24 cellular contexts compared by ENCODE assay signal in the genomic region with DNA sequence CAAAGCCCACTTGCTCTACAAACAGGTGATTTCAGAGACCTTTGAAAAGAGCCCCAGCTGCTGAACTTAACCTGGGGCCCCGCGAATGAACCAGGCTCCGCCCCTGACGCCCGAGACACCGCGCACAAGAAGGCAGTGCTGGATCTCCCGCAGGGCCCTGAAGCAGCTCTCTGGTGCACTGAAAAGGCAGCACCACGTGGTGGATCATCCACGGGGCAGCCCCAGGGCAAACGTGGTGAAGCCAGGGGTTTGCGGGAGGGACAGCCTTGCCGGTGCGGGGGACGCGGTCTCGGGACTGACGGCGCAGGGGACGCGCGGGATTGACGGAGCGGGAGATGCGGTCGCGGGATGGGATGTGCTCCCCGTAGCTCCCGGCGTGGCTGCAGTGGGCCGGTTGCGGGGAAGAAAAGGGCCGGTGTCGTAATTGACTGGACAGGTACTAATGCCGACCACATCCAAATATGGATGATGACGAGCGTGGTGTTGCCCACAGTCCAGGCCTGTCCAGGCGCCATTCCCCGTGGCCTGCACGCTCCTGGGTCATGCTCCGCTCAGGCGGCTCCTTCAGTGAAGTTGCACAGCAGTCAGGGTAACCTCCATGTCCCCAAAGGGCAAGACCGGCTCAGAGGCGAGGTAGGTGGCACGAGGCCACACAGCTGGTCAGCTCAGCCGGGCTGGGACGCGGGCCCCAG.
DNase-seq lines count a peak whose midpoint lies in the region; ATAC-seq, FAIRE-seq and TF ChIP-seq lines count a peak whose summit lies in the region.
"Had no signal": no experiment of that assay in that cellular context is flagged by ENCODE, and none has a peak within 500 bp of the region (broad histone marks: within the 10 kb centered on the region; RNA-seq: fewer than 3 reads in every experiment).

No MANE protein-coding gene starts in this region.

- no peak overlapping the region for H2BK20ac ChIP-seq in IMR-90 (ENCODE audit: low read depth, low read length)

- TF ChIP-seq CTCF in IMR-90 (conservative IDR thresholded peaks at IDR 0.05; ENCODE audit: low read depth, low read length): no peak
- TF ChIP-seq CTCF in kidney (IDR thresholded peaks at IDR 0.05; ENCODE audit: borderline replicate concordance, extremely low read depth, insufficient read depth): no peak
- TF ChIP-seq CTCF in testis (IDR thresholded peaks at IDR 0.05): no peak
- TF ChIP-seq CTCF in GM10266 (IDR thresholded peaks at IDR 0.05; ENCODE audit: control insufficient read depth, insufficient read depth, low read depth, missing control alignments): no peak
- no peak for TF ChIP-seq CTCF in esophagus squamous epithelium (IDR thresholded peaks at IDR 0.05)

- dilution Hi-C loops in IMR-90 (cut with HindIII; ENCODE audit: low sequenced_read_pairs, unreplicated experiment): no loop called here

- no peak overlapping the region for H3K4me3 ChIP-seq in H7 (ENCODE audit: insufficient read depth, low read depth, low read length)
- H3K4me3 ChIP-seq in IMR-90 (ENCODE audit: insufficient read depth, low read depth, low read length): no peak overlapping the region
- no peak overlapping the region for H3K4me3 ChIP-seq in kidney (ENCODE audit: low read length in 2 of 2)
- H3K4me3 ChIP-seq in testis: peak overlapping the region; percentile 12 to 24
- no peak overlapping the region for H3K4me3 ChIP-seq in small intestine (ENCODE audit: low read depth in 1 of 2, low read length in 2 of 2)
- H3K4me3 ChIP-seq in esophagus squamous epithelium: no peak overlapping the region

- no peak overlapping the region for H3K56ac ChIP-seq in IMR-90 (ENCODE audit: extremely low read depth, insufficient read depth, low read length)

- no peaks in the 10 kb centered on the region for H3K9me1 ChIP-seq in IMR-90 (ENCODE audit: insufficient read depth, low read length)

- no peaks in the 10 kb centered on the region for H3K36me3 ChIP-seq in H7 (replicated peaks; ENCODE audit: control insufficient read depth, insufficient read depth, low read length)
- H3K36me3 ChIP-seq in IMR-90 (ENCODE audit: control insufficient read depth, insufficient read depth, low read length): no peaks in the 10 kb centered on the region
- no peaks in the 10 kb centered on the region for H3K36me3 ChIP-seq in kidney (ENCODE audit: control insufficient read depth in 1 of 2, insufficient read depth in 2 of 2, low read length in 2 of 2)
- H3K36me3 ChIP-seq in testis (ENCODE audit: low read depth, missing control alignments): no peaks in the 10 kb centered on the region
- no peaks in the 10 kb centered on the region for H3K36me3 ChIP-seq in small intestine (ENCODE audit: control insufficient read depth in 2 of 2, insufficient read depth in 2 of 2, low read length in 2 of 2)
- no peaks in the 10 kb centered on the region for H3K36me3 ChIP-seq in esophagus squamous epithelium

- H3K4me1 ChIP-seq in IMR-90 (ENCODE audit: control insufficient read depth, insufficient read depth, low read length): no peaks in the 10 kb centered on the region
- no peaks in the 10 kb centered on the region for H3K4me1 ChIP-seq in kidney (ENCODE audit: control insufficient read depth in 1 of 2, insufficient read depth in 1 of 2, low read depth in 1 of 2, low read length in 2 of 2)
- no peaks in the 10 kb centered on the region for H3K4me1 ChIP-seq in testis
- H3K4me1 ChIP-seq in small intestine (ENCODE audit: control insufficient read depth in 2 of 2, insufficient read depth in 1 of 2, low read depth in 1 of 2, low read length in 1 of 2): no peaks in the 10 kb centered on the region
- no peaks in the 10 kb centered on the region for H3K4me1 ChIP-seq in esophagus squamous epithelium

- FAIRE-seq in kidney (lab: Jason Lieb, UNC): no peak
- no peak for FAIRE-seq in small intestine (lab: Jason Lieb, UNC)
- FAIRE-seq: GM12892 had no signal

- peak overlapping the region; percentile 16 for H2AK9ac ChIP-seq in IMR-90 (replicated peaks; ENCODE audit: low read depth, low read length, poor library complexity)

- H3K4me2 ChIP-seq in IMR-90 (ENCODE audit: low read depth, low read length): no peak overlapping the region

- WGBS in IMR-90 (ENCODE audit: extremely low coverage in 2 of 2, insufficient read length in 1 of 2), 2 experiments: 80% methylated on average over 36 of the region's 48 CpGs; no CpG with 5 or more reads in 1 of the 2 experiments
- 64 to 79% methylated on average over 47 to 48 of the region's 48 CpGs for WGBS in testis, 2 donors
- 85 to 92% (median 85%) methylated on average over 48 of the region's 48 CpGs for whole genome bisulfite sequencing in small intestine, 3 donors
- 86 to 93% methylated on average over 10 to 31 of the region's 48 CpGs for WGBS in esophagus squamous epithelium, 2 donors

- TF ChIP-seq POLR2A in IMR-90 (IDR thresholded peaks at IDR 0.05; ENCODE audit: low read depth, low read length): no peak
- TF ChIP-seq POLR2A in testis (IDR thresholded peaks at IDR 0.05): no peak
- TF ChIP-seq POLR2A in esophagus squamous epithelium (IDR thresholded peaks at IDR 0.05): no peak

- no peak overlapping the region for H3K9ac ChIP-seq in IMR-90 (ENCODE audit: low read depth, low read length)
- H3K9ac ChIP-seq in kidney (ENCODE audit: low read length in 2 of 2): no peak overlapping the region

- intact Hi-C loops in IMR-90 (cut with micrococcal nuclease): no loop called here
- intact Hi-C loops in kidney (cut with DNase I): no loop called here
- intact Hi-C loops in testis (cut with DNase I; ENCODE audit: low total_unique reads): no loop called here
- intact Hi-C loops in esophagus squamous epithelium (cut with DNase I): no loop called here

- no peaks in the 10 kb centered on the region for H3K79me1 ChIP-seq in IMR-90 (ENCODE audit: low read depth in 1 of 2, low read length in 2 of 2)

- no peak overlapping the region for H3K18ac ChIP-seq in IMR-90 (ENCODE audit: low read depth, low read length)

- CTCF ChIA-PET in IMR-90 (lab: Yijun Ruan, JAX): no interaction called here

- no TSS peak for BruUV-seq in IMR-90 (replicated peaks; lab: Mats Ljungman, UMichigan)

- no peak overlapping the region for H2BK5ac ChIP-seq in IMR-90 (ENCODE audit: low read depth, low read length, poor library complexity, severe bottlenecking)

- no peak overlapping the region for H4K5ac ChIP-seq in IMR-90 (ENCODE audit: low read depth, low read length)

- no peak overlapping the region for H4K8ac ChIP-seq in IMR-90 (ENCODE audit: low read depth in 2 of 2, low read length in 2 of 2)

- POLR2A ChIA-PET in IMR-90 (lab: Charles Lee; ENCODE audit: unreplicated experiment): no interaction called here

- H3K27ac ChIP-seq in IMR-90 (ENCODE audit: insufficient read depth, low read length) (no peak overlapping the region), kidney (ENCODE audit: low read depth in 2 of 2, low read length in 2 of 2) (no peak overlapping the region), testis (no peak overlapping the region), small intestine (ENCODE audit: low read depth in 1 of 2, low read length in 1 of 2) (no peak overlapping the region), esophagus squamous epithelium (no peak overlapping the region)
- H3K27ac ChIP-seq: C4-2B had no signal

- ATAC-seq in IMR-90 (ENCODE audit: low read depth): no peak
- ATAC-seq: PC-3 had no signal

- no peak for TF ChIP-seq RAD21 in IMR-90 (IDR thresholded peaks at IDR 0.05; ENCODE audit: low read length)

- H4K20me1 ChIP-seq in IMR-90 (ENCODE audit: insufficient read depth, low read length): no peaks in the 10 kb centered on the region

- H3K4ac ChIP-seq in IMR-90 (ENCODE audit: low read depth, low read length): no peak overlapping the region

- no peak overlapping the region for H2AFZ ChIP-seq in IMR-90 (replicated peaks; ENCODE audit: low read length, poor library complexity)

- H3K27me3 ChIP-seq in H7 (ENCODE audit: control insufficient read depth, insufficient read depth, low read length) (no peaks in the 10 kb centered on the region), IMR-90 (ENCODE audit: control insufficient read depth, insufficient read depth, low read length) (no peaks in the 10 kb centered on the region), testis (no peaks in the 10 kb centered on the region), small intestine (ENCODE audit: control insufficient read depth in 2 of 2, insufficient read depth in 2 of 2, low read length in 2 of 2) (no peaks in the 10 kb centered on the region), esophagus squamous epithelium (no peaks in the 10 kb centered on the region)

- no peak overlapping the region for H2BK120ac ChIP-seq in IMR-90 (ENCODE audit: low read depth, low read length)

- no peak overlapping the region for H2BK15ac ChIP-seq in IMR-90 (ENCODE audit: low read depth, low read length)

- H3K14ac ChIP-seq in IMR-90 (replicated peaks; ENCODE audit: low read depth, low read length): no peak overlapping the region

- H3K9me3 ChIP-seq in IMR-90 (ENCODE audit: control insufficient read depth, insufficient read depth, low read length): peaks cover 41% of the 10 kb centered on the region
- no peaks in the 10 kb centered on the region for H3K9me3 ChIP-seq in kidney (ENCODE audit: control insufficient read depth in 1 of 2, low read length in 2 of 2)
- no peaks in the 10 kb centered on the region for H3K9me3 ChIP-seq in testis
- no peaks in the 10 kb centered on the region for H3K9me3 ChIP-seq in small intestine (ENCODE audit: control insufficient read depth, low read depth)
- H3K9me3 ChIP-seq in esophagus squamous epithelium: peaks cover 0 to 3% (median 0%) of the 10 kb centered on the region in 3 donors

- peak; percentile 87 for DNase-seq in H7
- DNase-seq in IMR-90: no peak
- DNase-seq in kidney: peak; percentile 66
- DNase-seq in testis: no peak
- no peak for DNase-seq in GM10266 (ENCODE audit: extremely low spot score)
- DNase-seq in small intestine: no peak
- no peak for DNase-seq in esophagus squamous epithelium (lab: John Stamatoyannopoulos, UW)
- DNase-seq: DMS 273 treated with DMSO at 0.1 percent for 48 hours; DMS79; EL; GF-D8; Karpas-422; NCI-H1092 treated with DMSO at 0.1 percent for 48 hours; NCI-H1436 treated with DMSO at 0.1 percent for 48 hours; NCI-H187 treated with DMSO at 0.1 percent for 48 hours; NCI-H2171 treated with DMSO at 0.1 percent for 48 hours; NCI-H524; NCI-H82; NK-92 treated with Interleukin-12 subunit alpha and Interleukin-12 subunit beta, amount 100 ng/mL, for 24 hours; PC-3; RPMI8226; SHP77 treated with DMSO at 0.1 percent for 48 hours had no signal

- H2AK5ac ChIP-seq in IMR-90 (ENCODE audit: low read depth, low read length): no peak overlapping the region

- no peak overlapping the region for H4K91ac ChIP-seq in IMR-90 (ENCODE audit: insufficient read depth, low read depth, low read length)

- in situ Hi-C loops in IMR-90 (cut with MboI; ENCODE audit: low sequenced_read_pairs): no loop called here

- H3K23ac ChIP-seq in IMR-90 (ENCODE audit: low read depth, low read length): no peak overlapping the region

TF ChIP-seq in IMR-90, 13 proteins besides CTCF, POLR2A, EP300 and RAD21 (continues in another document):
- TF ChIP-seq, protein P1, sequence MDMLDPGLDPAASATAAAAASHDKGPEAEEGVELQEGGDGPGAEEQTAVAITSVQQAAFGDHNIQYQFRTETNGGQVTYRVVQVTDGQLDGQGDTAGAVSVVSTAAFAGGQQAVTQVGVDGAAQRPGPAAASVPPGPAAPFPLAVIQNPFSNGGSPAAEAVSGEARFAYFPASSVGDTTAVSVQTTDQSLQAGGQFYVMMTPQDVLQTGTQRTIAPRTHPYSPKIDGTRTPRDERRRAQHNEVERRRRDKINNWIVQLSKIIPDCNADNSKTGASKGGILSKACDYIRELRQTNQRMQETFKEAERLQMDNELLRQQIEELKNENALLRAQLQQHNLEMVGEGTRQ (IDR thresholded peaks at IDR 0.05; ENCODE audit: low read depth, low read length): no peak

Comparison
In these comparisons a context has a peak if more than half of its experiments do, and no peak if none do; other contexts are left out.
1. DNase-seq: peak in H7 (single experiment) and kidney (single experiment); none in IMR-90 (single experiment), testis (single experiment), GM10266 (single experiment), small intestine (single experiment) and esophagus squamous epithelium (single experiment).
2. H3K4me3 ChIP-seq: peak in testis (2 of 2); none in H7 (single experiment), IMR-90 (single experiment), kidney (0 of 2), small intestine (0 of 2) and esophagus squamous epithelium (0 of 4).